ENCODE assay signal across 14 cellular contexts in genomic region chr15:25134546-25134945, GRCh38.
DNase-seq lines count a peak whose midpoint lies in the region; ATAC-seq and TF ChIP-seq lines count a peak whose summit lies in the region.
"Had no signal": no experiment of that assay in that cellular context is flagged by ENCODE, and none has a peak within 500 bp of the region (broad histone marks: within the 10 kb centered on the region; RNA-seq: fewer than 3 reads in every experiment).

No MANE protein-coding gene starts in this region.

- no peaks in the 10 kb centered on the region for H3K36me3 ChIP-seq in SK-N-SH (replicated peaks in 1 of 2; ENCODE audit: control insufficient read depth in 1 of 2, insufficient read depth in 2 of 2, low read length in 1 of 2)
- no peaks in the 10 kb centered on the region for H3K36me3 ChIP-seq in fibroblast of lung (ENCODE audit: control insufficient read depth, insufficient read depth, low read length)
- H3K36me3 ChIP-seq in osteoblast (ENCODE audit: insufficient read depth, low read length), result no peaks in the 10 kb centered on the region

- H3K9ac ChIP-seq in SK-N-SH (no peak overlapping the region), fibroblast of lung (ENCODE audit: insufficient read depth, low read length) (no peak overlapping the region)

- H3K79me2 ChIP-seq in SK-N-SH (ENCODE audit: insufficient read depth) (no peaks in the 10 kb centered on the region), fibroblast of lung (ENCODE audit: control insufficient read depth, insufficient read depth, low read length) (no peaks in the 10 kb centered on the region), osteoblast (ENCODE audit: insufficient read depth, low read length) (no peaks in the 10 kb centered on the region)

- 35% methylated on average over 2 of the region's 2 CpGs for WGBS in SK-N-SH (ENCODE audit: low lambda C conversion rate)

- no peak overlapping the region for H3K27ac ChIP-seq in SK-N-SH (ENCODE audit: low read depth in 2 of 2, low read length in 1 of 2)
- no peak overlapping the region for H3K27ac ChIP-seq in fibroblast of lung (ENCODE audit: insufficient read depth, low read length)
- H3K27ac ChIP-seq in osteoblast (ENCODE audit: low read depth, low read length), result no peak overlapping the region
- H3K27ac ChIP-seq: HL-60, skin epidermis had no signal

- no peak overlapping the region for H2AFZ ChIP-seq in SK-N-SH (ENCODE audit: low read depth)
- H2AFZ ChIP-seq in fibroblast of lung (ENCODE audit: low read length), result no peak overlapping the region
- no peak overlapping the region for H2AFZ ChIP-seq in osteoblast (ENCODE audit: low read length)

- no peak overlapping the region for H3K4me2 ChIP-seq in SK-N-SH
- no peak overlapping the region for H3K4me2 ChIP-seq in fibroblast of lung (ENCODE audit: extremely low read depth, insufficient read depth, low read length)
- H3K4me2 ChIP-seq in osteoblast (ENCODE audit: insufficient read depth, low read length), result no peak overlapping the region

- H4K20me1 ChIP-seq in SK-N-SH (ENCODE audit: insufficient read depth), result no peaks in the 10 kb centered on the region
- no peaks in the 10 kb centered on the region for H4K20me1 ChIP-seq in fibroblast of lung (ENCODE audit: control insufficient read depth, extremely low read depth, insufficient read depth, low read length)
- no peaks in the 10 kb centered on the region for H4K20me1 ChIP-seq in osteoblast (ENCODE audit: insufficient read depth, low read length)

- CTCF ChIA-PET in SK-N-SH (lab: Yijun Ruan, JAX), result interaction anchor here (0.6 to 2.1 kb wide), 6 partner anchors 8 to 367 kb away, joined by 3 to 6 read pairs (median 3); no protein-coding TSS in a partner anchor

- TF ChIP-seq RAD21 in SK-N-SH (IDR thresholded peaks at IDR 0.05; ENCODE audit: low read length), result no peak

- POLR2A ChIA-PET in SK-N-SH (lab: Yijun Ruan, JAX), result no interaction called here

- H3K9me2 ChIP-seq in SK-N-SH, result no peaks in the 10 kb centered on the region; the same call in 1 of the 2 replicates

- no peaks in the 10 kb centered on the region for H3K27me3 ChIP-seq in SK-N-SH (ENCODE audit: insufficient read depth)
- no peaks in the 10 kb centered on the region for H3K27me3 ChIP-seq in fibroblast of lung (ENCODE audit: control insufficient read depth, insufficient read depth, low read length)
- H3K27me3 ChIP-seq in osteoblast (ENCODE audit: insufficient read depth, low read length), result no peaks in the 10 kb centered on the region

- H3K4me3 ChIP-seq in HFF-Myc (replicated peaks; ENCODE audit: low read depth, low read length) (no peak overlapping the region), SK-N-SH (ENCODE audit: low read depth in 2 of 2, low read length in 1 of 2) (no peak overlapping the region), fibroblast of lung (replicated peaks in 1 of 4; ENCODE audit: control extremely low read depth in 1 of 4, insufficient read depth in 1 of 4, low read depth in 3 of 4, low read length in 4 of 4) (no peak overlapping the region), osteoblast (ENCODE audit: insufficient read depth, low read length) (no peak overlapping the region)
- H3K4me3 ChIP-seq: skin epidermis had no signal

- no peaks in the 10 kb centered on the region; a peak in 1 of 4 replicates for H3K4me1 ChIP-seq in SK-N-SH (ENCODE audit: control insufficient read depth in 1 of 2, insufficient read depth in 2 of 2, low read depth in 1 of 2, low read length in 1 of 2)
- H3K4me1 ChIP-seq in fibroblast of lung (ENCODE audit: control insufficient read depth, extremely low read depth, insufficient read depth, low read length), result no peaks in the 10 kb centered on the region
- H3K4me1 ChIP-seq in osteoblast (ENCODE audit: insufficient read depth, low read length), result no peaks in the 10 kb centered on the region

- no peak for TF ChIP-seq EP300 in SK-N-SH (IDR thresholded peaks at IDR 0.05; ENCODE audit: borderline replicate concordance in 1 of 2, low read depth in 1 of 2, low read length in 1 of 2)

- no peaks in the 10 kb centered on the region for H3F3A ChIP-seq in SK-N-SH (replicated peaks; ENCODE audit: insufficient read depth)

- no peak for ATAC-seq in HG03025 (IDR thresholded peaks at IDR 0.05; ENCODE audit: low FRiP score, unreplicated experiment)
- ATAC-seq: left colon had no signal

- peak; percentile 16 for TF ChIP-seq CTCF in HFF-Myc (IDR thresholded peaks at IDR 0.05; ENCODE audit: low read depth, low read length, missing control alignments)
- TF ChIP-seq CTCF in SK-N-SH (IDR thresholded peaks at IDR 0.05), result peak; percentile 32; the same call in 1 of the 2 replicates
- no peak for TF ChIP-seq CTCF in fibroblast of lung (conservative IDR thresholded peaks at IDR 0.05 in 1 of 2, IDR thresholded peaks at IDR 0.05 in 1 of 2; ENCODE audit: low read depth in 1 of 2, low read length in 2 of 2)
- no peak for TF ChIP-seq CTCF in osteoblast (IDR thresholded peaks at IDR 0.05; ENCODE audit: extremely low read depth, low read depth, low read length)

- H3K9me3 ChIP-seq in SK-N-SH, result no peaks in the 10 kb centered on the region
- no peaks in the 10 kb centered on the region for H3K9me3 ChIP-seq in fibroblast of lung (ENCODE audit: control insufficient read depth, insufficient read depth, low read depth, low read length)
- no peaks in the 10 kb centered on the region for H3K9me3 ChIP-seq in osteoblast (ENCODE audit: low read depth, low read length)

- no peak for DNase-seq in HFF-Myc (ENCODE audit: extremely low read depth, low read depth)
- DNase-seq in SK-N-SH, result peak; percentile 0
- peak; percentile 4 to 26 for DNase-seq in fibroblast of lung (ENCODE audit: low read depth in 2 of 2)
- peak; percentile 1 for DNase-seq in osteoblast (ENCODE audit: insufficient read length, low spot score, missing footprints)
- DNase-seq in activated CD8-positive, alpha-beta memory T cell treated with anti-CD3 and anti-CD28 coated beads for 24 hours, result no peak
- no peak for DNase-seq in NCI-H1694 treated with DMSO at 0.1 percent for 48 hours (lab: John Stamatoyannopoulos, UW)
- DNase-seq: activated CD8-positive, alpha-beta memory T cell treated with anti-CD3 and anti-CD28 coated beads, Interleukin-2, amount 50 U/mL, for 4 hours; CD8-positive, alpha-beta memory T cell; GOT3; left colon; NCI-H2029 had no signal

TF ChIP-seq in SK-N-SH, 30 proteins besides CTCF, POLR2A, EP300 and RAD21:
- no peak for TF ChIP-seq FOSL2 (IDR thresholded peaks at IDR 0.05; ENCODE audit: borderline replicate concordance, low read depth)
- no peak for TF ChIP-seq TAF1 (IDR thresholded peaks at IDR 0.05; ENCODE audit: borderline replicate concordance, low read depth, low read length)
- TF ChIP-seq YY1 (IDR thresholded peaks at IDR 0.05; ENCODE audit: low read depth), result no peak

Comparison
In these comparisons a context has a peak if more than half of its experiments do, and no peak if none do; other contexts are left out.
1. DNase-seq: peak in SK-N-SH (single experiment), fibroblast of lung (2 of 2) and osteoblast (single experiment); none in HFF-Myc (single experiment), activated CD8-positive, alpha-beta memory T cell treated with anti-CD3 and anti-CD28 coated beads for 24 hours (single experiment) and NCI-H1694 treated with DMSO at 0.1 percent for 48 hours (single experiment).
2. CTCF ChIP-seq: peak in HFF-Myc (single experiment) and SK-N-SH (single experiment); none in fibroblast of lung (0 of 2) and osteoblast (single experiment).